In the genomic region with DNA sequence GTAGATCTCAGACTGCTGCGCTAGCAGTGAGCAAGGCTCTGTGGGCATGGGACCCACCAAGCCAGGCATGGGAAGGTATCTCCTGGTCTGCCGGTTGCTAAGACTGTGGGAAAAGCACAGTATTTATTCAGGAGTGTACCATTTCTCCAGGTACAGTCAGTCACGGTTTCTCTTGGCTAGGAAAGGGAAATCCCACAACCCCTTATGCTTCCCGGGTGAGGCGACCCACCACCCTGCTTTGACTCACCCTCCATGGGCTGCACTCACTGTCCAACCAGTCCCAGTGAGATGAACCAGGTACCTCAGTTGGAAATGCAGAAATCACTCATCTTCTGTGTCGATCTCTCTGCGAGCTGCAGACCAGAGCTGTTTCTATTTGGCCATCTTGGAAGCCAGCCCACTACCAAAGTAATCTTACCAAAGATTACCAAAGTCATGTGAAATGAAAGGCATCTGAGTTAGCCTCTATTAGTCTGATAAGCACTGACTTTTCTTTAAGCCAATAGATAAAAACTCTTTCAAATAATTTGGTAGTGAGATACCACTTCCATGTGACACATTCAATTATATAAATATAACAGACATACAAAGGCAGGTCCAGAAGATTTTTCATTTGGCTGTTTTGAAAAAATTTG, we compare ENCODE assay signal across 31 cellular contexts. TPM values are rescaled to one million over a fixed set of nuclear protein-coding genes. Genes with fewer than 3 reads are reported as not detected.
"Had no signal": no experiment of that assay in that cellular context is flagged by ENCODE, and none has a peak within 500 bp of the region (broad histone marks: within the 10 kb centered on the region; RNA-seq: fewer than 3 reads in every experiment).

No MANE protein-coding gene starts in this region.

- H3K9me3 ChIP-seq: esophagus squamous epithelium, gastrocnemius medialis, lower lobe of right lung had no signal

- H3K4me3 ChIP-seq: coronary artery, dorsolateral prefrontal cortex, esophagus squamous epithelium, gastrocnemius medialis, heart right ventricle, left lung, lower lobe of right lung had no signal

- DNase-seq: dermis blood vessel endothelial cell; dorsolateral prefrontal cortex; effector CD4-positive, alpha-beta T cell; effector memory CD4-positive, alpha-beta T cell; erythroblast; esophagus squamous epithelium; foreskin fibroblast; foreskin melanocyte; gastrocnemius medialis; glutamatergic neuron; head of caudate nucleus; heart right ventricle; hippocampal formation; left cardiac atrium; left lung; left ventricle myocardium superior; lower lobe of right lung; mesenchymal stem cell; midbrain had no signal

- ATAC-seq: esophagus mucosa, gastrocnemius medialis, heart right ventricle, left cardiac atrium, left lung, left ventricle myocardium superior, lower lobe of right lung had no signal

- FAIRE-seq: islet of Langerhans, keratinocyte had no signal

- H3K27ac ChIP-seq: coronary artery, dorsolateral prefrontal cortex, epithelial cell of prostate, esophagus squamous epithelium, gastrocnemius medialis, heart right ventricle, left lung, lower lobe of right lung had no signal

- H3K36me3 ChIP-seq: esophagus squamous epithelium, gastrocnemius medialis, heart right ventricle, left lung, lower lobe of right lung had no signal

- H3K4me1 ChIP-seq: esophagus squamous epithelium, gastrocnemius medialis, heart right ventricle, left lung, lower lobe of right lung had no signal

- H3K27me3 ChIP-seq: esophagus squamous epithelium, gastrocnemius medialis, heart right ventricle, left lung had no signal

RNA-seq across cellular contexts. Expression of a gene that starts 8.5 kb away (rescaled TPM):
- total RNA-seq: dermis blood vessel endothelial cell, dorsolateral prefrontal cortex, esophagus mucosa, esophagus squamous epithelium, gastrocnemius medialis, glomerular endothelial cell, heart right ventricle, kidney epithelial cell, left cardiac atrium, left lung, left ventricle myocardium superior, lower leg skin, lower lobe of right lung, lung microvascular endothelial cell, mesenteric fat pad, mononuclear cell, mucosa of gallbladder had no signal
- polyA plus RNA-seq: heart right ventricle, keratinocyte had no signal

RNA-seq across cellular contexts. Expression of a gene that starts 13.5 kb away (rescaled TPM):
- total RNA-seq: dermis blood vessel endothelial cell, dorsolateral prefrontal cortex, esophagus mucosa, esophagus squamous epithelium, gastrocnemius medialis, glomerular endothelial cell, heart right ventricle, kidney epithelial cell, left cardiac atrium, left lung, left ventricle myocardium superior, lower leg skin, lower lobe of right lung, lung microvascular endothelial cell, mesenteric fat pad, mononuclear cell, mucosa of gallbladder had no signal
- polyA plus RNA-seq: heart right ventricle, keratinocyte had no signal

RNA-seq across cellular contexts. Expression of a gene that starts 46.0 kb away (rescaled TPM):
- total RNA-seq: dermis blood vessel endothelial cell, dorsolateral prefrontal cortex, esophagus mucosa, esophagus squamous epithelium, gastrocnemius medialis, glomerular endothelial cell, heart right ventricle, kidney epithelial cell, left cardiac atrium, left lung, left ventricle myocardium superior, lower leg skin, lower lobe of right lung, lung microvascular endothelial cell, mesenteric fat pad, mononuclear cell, mucosa of gallbladder had no signal
- polyA plus RNA-seq: heart right ventricle, keratinocyte had no signal
